In genomic region chr16:53094013-53094630, GRCh38 we compare ENCODE assay signal across 8 cellular contexts. TPM values are rescaled to one million over a fixed set of nuclear protein-coding genes. Genes with fewer than 3 reads are reported as not detected.
DNase-seq lines count a peak whose midpoint lies in the region; ATAC-seq and FAIRE-seq lines count a peak whose summit lies in the region.

No MANE protein-coding gene starts in this region.

- peaks cover 20% of the 10 kb centered on the region for H3K79me1 ChIP-seq in trophoblast cell (ENCODE audit: low read length)

- H4K8ac ChIP-seq in trophoblast cell (ENCODE audit: low read depth, low read length), result no peak overlapping the region

- peak overlapping the region; percentile 12 for H2AK5ac ChIP-seq in trophoblast cell (ENCODE audit: low read length)

- H3K27ac ChIP-seq in epithelial cell of prostate, result peak overlapping the region; percentile 79
- no peak overlapping the region for H3K27ac ChIP-seq in trophoblast cell (ENCODE audit: low read depth, low read length)

- H2BK5ac ChIP-seq in trophoblast cell (ENCODE audit: low read depth, low read length, poor library complexity), result no peak overlapping the region

- H3K4me1 ChIP-seq in trophoblast cell (ENCODE audit: control insufficient read depth in 1 of 2, insufficient read depth in 2 of 2, low read length in 2 of 2), result peaks cover 18 to 22% of the 10 kb centered on the region in 2 experiments

- H3K18ac ChIP-seq in trophoblast cell (ENCODE audit: low read length), result peak overlapping the region; percentile 25

- no peak overlapping the region for H4K12ac ChIP-seq in trophoblast cell (ENCODE audit: low read depth, low read length)

- H3K4me3 ChIP-seq in trophoblast cell (ENCODE audit: low read depth, low read length), result no peak overlapping the region

- no peaks in the 10 kb centered on the region for H3K9me3 ChIP-seq in trophoblast cell (ENCODE audit: insufficient read depth, low read depth, low read length)

- no peak overlapping the region for H2BK120ac ChIP-seq in trophoblast cell (ENCODE audit: insufficient read depth, low read length, poor library complexity)

- no peak overlapping the region for H3K14ac ChIP-seq in trophoblast cell (ENCODE audit: low read length)

- peaks cover 2% of the 10 kb centered on the region for H3K79me2 ChIP-seq in trophoblast cell (ENCODE audit: control insufficient read depth, insufficient read depth, low read length, poor library complexity)

- no peak overlapping the region for H2AFZ ChIP-seq in trophoblast cell (ENCODE audit: insufficient read depth, low read length, poor library complexity)

- no peak overlapping the region for H3K9ac ChIP-seq in trophoblast cell (ENCODE audit: low read length)

- ATAC-seq in GM19328 (IDR thresholded peaks at IDR 0.05; ENCODE audit: unreplicated experiment) (peak; percentile 48), HG03378 (IDR thresholded peaks at IDR 0.05; ENCODE audit: unreplicated experiment) (peak; percentile 42)

- no peak for FAIRE-seq in RCC 7860 (lab: Jason Lieb, UNC)

- no CpG with 5 or more reads among the region's 10 CpGs for WGBS in trophoblast cell (ENCODE audit: extremely low coverage, insufficient coverage, insufficient read length)

- H3K36me3 ChIP-seq in trophoblast cell (ENCODE audit: control insufficient read depth in 1 of 2, insufficient read depth in 2 of 2, low read length in 2 of 2), result no peaks in the 10 kb centered on the region

- DNase-seq in COR-L47 (lab: John Stamatoyannopoulos, UW) (peak; percentile 93), SHP77 (lab: John Stamatoyannopoulos, UW) (peak; percentile 40 to 76), epithelial cell of prostate (ENCODE audit: low read depth, low spot score) (no peak), trophoblast cell (no peak), RCC 7860 (ENCODE audit: low spot score) (no peak), cortex of kidney (lab: John Stamatoyannopoulos, UW) (no peak)

- H4K91ac ChIP-seq in trophoblast cell (ENCODE audit: low read depth, low read length), result peak overlapping the region; percentile 39

- no peak overlapping the region for H3K4ac ChIP-seq in trophoblast cell (ENCODE audit: low read depth, low read length)

- H3K23ac ChIP-seq in trophoblast cell (ENCODE audit: low read length), result no peak overlapping the region

- peak overlapping the region; percentile 32 for H2BK12ac ChIP-seq in trophoblast cell (ENCODE audit: low read length)

- no peaks in the 10 kb centered on the region for H3K27me3 ChIP-seq in trophoblast cell (ENCODE audit: insufficient read depth, low read length)

- no peak overlapping the region for H3K4me2 ChIP-seq in trophoblast cell (ENCODE audit: low read length)

RNA-seq across cellular contexts. Expression of gene CHD9, which starts 39.3 kb away (rescaled TPM):
- polyA plus RNA-seq in trophoblast cell (2013), result 16.0 and 18.3 TPM in 2 replicates

RNA-seq across cellular contexts. Expression of gene CHD9NB, which starts 41.4 kb away (rescaled TPM):
- 0.68 and 0.71 TPM in 2 replicates for polyA plus RNA-seq in trophoblast cell (2013)

Comparison
In these comparisons a context has a peak if more than half of its experiments do, and no peak if none do; other contexts are left out.
1. DNase-seq: peak in COR-L47 (single experiment) and SHP77 (2 of 2); none in epithelial cell of prostate (single experiment), trophoblast cell (0 of 2), RCC 7860 (single experiment) and cortex of kidney (single experiment).